ENCODE assay signal across 26 cellular contexts in the genomic region with DNA sequence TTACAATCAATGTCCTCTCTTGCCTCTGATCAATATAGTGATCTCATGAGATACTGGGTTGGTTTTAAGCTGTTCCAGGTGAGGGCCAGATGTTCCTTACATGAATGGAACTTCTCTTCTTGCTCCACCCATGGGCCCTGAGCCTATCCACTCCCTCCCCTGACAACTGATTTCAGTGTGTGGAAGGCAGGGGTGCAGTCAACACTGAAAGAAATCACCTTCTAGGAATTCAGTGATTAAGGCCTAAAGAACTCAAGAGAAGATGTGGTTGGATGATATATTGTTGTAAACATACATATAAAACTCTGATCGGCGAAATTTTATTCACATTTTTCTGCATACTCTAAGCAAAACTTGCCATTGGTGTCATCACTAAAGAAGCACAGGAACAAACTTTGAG. TPM values are rescaled to one million over a fixed set of nuclear protein-coding genes. Genes with fewer than 3 reads are reported as not detected.
A peak's percentile ranks its signal among the peaks of the same experiment; 100 is the strongest.
DNase-seq lines count a peak whose midpoint lies in the region; ATAC-seq and TF ChIP-seq lines count a peak whose summit lies in the region.
"Had no signal": no experiment of that assay in that cellular context is flagged by ENCODE, and none has a peak within 500 bp of the region (broad histone marks: within the 10 kb centered on the region; RNA-seq: fewer than 3 reads in every experiment).

No MANE protein-coding gene starts in this region.

- no peak for TF ChIP-seq CTCF in AG10803 (conservative IDR thresholded peaks at IDR 0.05; ENCODE audit: low read length)
- no peak for TF ChIP-seq CTCF in HFFc6 (IDR thresholded peaks at IDR 0.05)
- TF ChIP-seq CTCF in RWPE2 (IDR thresholded peaks at IDR 0.05; ENCODE audit: poor library complexity, severe bottlenecking), result no peak

- H3K27ac ChIP-seq in RWPE2 (ENCODE audit: poor library complexity, severe bottlenecking), result peak overlapping the region; percentile 50
- H3K27ac ChIP-seq: C4-2B, neutrophil, psoas muscle, SK-N-MC, stomach had no signal

- H3K4me1 ChIP-seq in RWPE2 (ENCODE audit: insufficient read depth, poor library complexity, severe bottlenecking), result peaks cover 9% of the 10 kb centered on the region
- H3K4me1 ChIP-seq: psoas muscle, stomach had no signal

- peak; percentile 88 for ATAC-seq in RWPE2 (ENCODE audit: low read depth)
- no peak for ATAC-seq in GM21515 (IDR thresholded peaks at IDR 0.05; ENCODE audit: unreplicated experiment)
- no peak for ATAC-seq in GM19467 (IDR thresholded peaks at IDR 0.05; ENCODE audit: unreplicated experiment)
- ATAC-seq: GM23338, psoas muscle, T-helper 17 cell had no signal

- no peaks in the 10 kb centered on the region for H3K9me3 ChIP-seq in RWPE2 (ENCODE audit: severe bottlenecking)
- H3K9me3 ChIP-seq: neutrophil, psoas muscle, stomach had no signal

- peaks cover 28% of the 10 kb centered on the region for H3K4me1 Mint-ChIP-seq in HFFc6 (ENCODE audit: low read depth)
- H3K4me1 Mint-ChIP-seq: T-helper 17 cell had no signal

- H3K36me3 Mint-ChIP-seq in HFFc6 (ENCODE audit: low read depth), result peaks cover 6% of the 10 kb centered on the region; the same call in 1 of the 2 replicates
- H3K36me3 Mint-ChIP-seq: type B pancreatic cell had no signal

- peak overlapping the region; percentile 22; the same call in 1 of the 2 replicates for H3K27ac Mint-ChIP-seq in HFFc6
- H3K27ac Mint-ChIP-seq: activated T-cell treated with anti-CD3 and anti-CD28 coated beads, Interleukin-2, amount 50 U/mL, for 24 hours; dendritic cell treated with granulocyte-macrophage colony-stimulating factor and Interleukin-4, amounts not matched to agents 40 ng/mL and 50 ng/mL, for 4 days; GM23338; T-helper 17 cell; type B pancreatic cell had no signal

- no peak overlapping the region for H3K4me3 ChIP-seq in AG10803 (ENCODE audit: low read length)
- no peak overlapping the region for H3K4me3 ChIP-seq in RWPE2 (ENCODE audit: severe bottlenecking)
- H3K4me3 ChIP-seq: GM23338, psoas muscle, SK-N-MC, stomach had no signal

- DNase-seq in AG10803 (ENCODE audit: low read depth) (peak; percentile 39), HFFc6 (peak; percentile 56), RWPE2 (ENCODE audit: low spot score) (no peak), glomerular visceral epithelial cell (ENCODE audit: extremely low spot score) (peak; percentile 40), AG08396 (ENCODE audit: low spot score) (no peak)
- no peak for DNase-seq in activated CD4-positive, alpha-beta T cell treated with anti-CD3 and anti-CD28 coated beads, Interleukin-2, amount 50 U/mL, for 1 hour
- DNase-seq: activated CD8-positive, alpha-beta memory T cell treated with anti-CD3 and anti-CD28 coated beads for 24 hours; activated T-cell treated with anti-CD3 and anti-CD28 coated beads, Interleukin-2, amount 50 U/mL, for 24 hours; amniotic stem cell; caudate nucleus; head of caudate nucleus; mesendoderm; NCI-H1092; NCI-H187 treated with DMSO at 0.1 percent for 48 hours; NCI-H69; psoas muscle; stomach; T-helper 17 cell had no signal

- H3K27me3 Mint-ChIP-seq in HFFc6 (ENCODE audit: insufficient read depth), result peaks cover 14% of the 10 kb centered on the region
- H3K27me3 Mint-ChIP-seq: activated T-cell treated with anti-CD3 and anti-CD28 coated beads, Interleukin-2, amount 50 U/mL, for 24 hours had no signal

- no peak overlapping the region for H3K4me3 Mint-ChIP-seq in HFFc6
- H3K4me3 Mint-ChIP-seq: activated T-cell treated with anti-CD3 and anti-CD28 coated beads, Interleukin-2, amount 50 U/mL, for 24 hours; dendritic cell treated with granulocyte-macrophage colony-stimulating factor and Interleukin-4, amounts not matched to agents 40 ng/mL and 50 ng/mL, for 4 days; GM23338; T-helper 17 cell; type B pancreatic cell had no signal

- no peaks in the 10 kb centered on the region for H3K27me3 ChIP-seq in RWPE2 (ENCODE audit: insufficient read depth, poor library complexity, severe bottlenecking)

- H3K9me3 Mint-ChIP-seq in HFFc6, result no peaks in the 10 kb centered on the region
- H3K9me3 Mint-ChIP-seq: activated T-cell treated with anti-CD3 and anti-CD28 coated beads, Interleukin-2, amount 50 U/mL, for 24 hours; dendritic cell treated with granulocyte-macrophage colony-stimulating factor and Interleukin-4, amounts not matched to agents 40 ng/mL and 50 ng/mL, for 4 days; GM23338; type B pancreatic cell had no signal

- H3K36me3 ChIP-seq in RWPE2 (ENCODE audit: low read depth), result no peaks in the 10 kb centered on the region
- H3K36me3 ChIP-seq: neutrophil, stomach had no signal

RNA-seq across cellular contexts. Expression of a gene that starts 6.7 kb away (rescaled TPM):
- total RNA-seq in HFFc6 (2021; fragmentation: NEBNext Ultra II Directional; extraction: Animal tissue kit (Norgen Biotek cat#: 25700)), result 10 to 100 TPM; 63.6 to 75.9 (median 66.3) TPM

Comparison
In these comparisons a context has a peak if more than half of its experiments do, and no peak if none do; other contexts are left out.
1. DNase-seq: peak in AG10803 (single experiment), HFFc6 (single experiment) and glomerular visceral epithelial cell (single experiment); none in RWPE2 (single experiment), activated CD4-positive, alpha-beta T cell treated with anti-CD3 and anti-CD28 coated beads, Interleukin-2, amount 50 U/mL, for 1 hour (single experiment) and AG08396 (single experiment).